ENCODE assay signal across 8 cellular contexts in the genomic region with DNA sequence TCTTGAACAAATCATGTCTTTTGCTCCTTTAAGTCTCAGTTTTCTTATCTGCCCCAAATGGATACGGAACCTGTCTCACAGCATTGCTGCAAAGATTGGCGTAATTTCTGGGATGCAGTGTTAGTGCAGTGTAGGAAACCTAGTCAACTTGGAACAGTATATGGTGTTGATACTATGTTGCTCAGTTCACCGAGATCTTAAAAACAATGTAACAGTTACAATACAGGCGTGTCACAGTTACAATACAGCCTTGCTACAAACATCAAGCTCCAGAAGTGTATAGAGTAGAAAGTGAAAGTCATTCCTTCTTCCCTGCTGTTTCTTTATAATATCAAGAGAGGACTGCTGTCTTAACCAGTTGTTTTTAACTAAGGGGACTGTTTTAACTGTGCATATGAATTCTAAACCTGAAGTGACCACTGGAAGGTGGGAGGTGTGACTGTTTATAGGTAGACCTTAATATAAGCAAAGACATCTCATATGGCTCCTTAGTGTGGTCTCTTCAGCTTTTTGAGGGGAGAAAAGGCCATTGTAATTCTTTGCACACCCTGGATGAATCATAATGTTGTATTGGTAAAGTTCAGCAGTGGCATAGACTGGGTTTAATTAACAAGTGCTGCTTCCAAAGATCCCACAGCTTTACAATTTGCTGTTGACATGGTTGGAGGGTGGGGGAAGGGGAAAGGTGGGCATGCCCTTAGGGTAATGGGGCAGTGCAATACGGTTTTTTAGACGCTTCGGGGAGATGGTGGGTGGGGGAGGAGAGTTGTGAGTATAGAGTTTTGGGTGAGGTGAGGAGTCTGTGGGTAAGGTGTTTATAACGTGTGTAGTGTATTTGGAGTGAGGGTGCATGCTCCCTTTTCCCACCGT. TPM values are rescaled to one million over a fixed set of nuclear protein-coding genes. Genes with fewer than 3 reads are reported as not detected.
DNase-seq lines count a peak whose midpoint lies in the region; ATAC-seq and TF ChIP-seq lines count a peak whose summit lies in the region.

No MANE protein-coding gene starts in this region.

- H3K27me3 ChIP-seq in brain microvascular endothelial cell (replicated peaks) (no peaks in the 10 kb centered on the region), upper lobe of right lung (no peaks in the 10 kb centered on the region)

- no peaks in the 10 kb centered on the region for H3K9me3 Mint-ChIP-seq in activated naive CD4-positive, alpha-beta T cell treated with anti-CD3 and anti-CD28 coated beads for 36 hours

- TF ChIP-seq CTCF in brain microvascular endothelial cell (IDR thresholded peaks at IDR 0.05; ENCODE audit: low read depth, low read length, missing control alignments) (no peak), mucosa of descending colon (IDR thresholded peaks at IDR 0.05) (no peak), upper lobe of right lung (IDR thresholded peaks at IDR 0.05) (no peak)

- intact Hi-C loops in activated naive CD4-positive, alpha-beta T cell treated with anti-CD3 and anti-CD28 coated beads for 36 hours (cut with micrococcal nuclease): loop anchor here (1.0 to 5.0 kb wide), 2 partner anchors 9 to 35 kb away; no protein-coding TSS in a partner anchor
- intact Hi-C loops in mucosa of descending colon (cut with DNase I, micrococcal nuclease): no loop called here
- intact Hi-C loops in upper lobe of right lung (cut with DNase I): no loop called here

- ATAC-seq in mucosa of descending colon (peak; percentile 69), upper lobe of right lung (peak; percentile 14), HG02642 (IDR thresholded peaks at IDR 0.05; ENCODE audit: poor library complexity, unreplicated experiment) (no peak), GM18519 (IDR thresholded peaks at IDR 0.05; ENCODE audit: low FRiP score, unreplicated experiment) (no peak)

- H3K27ac ChIP-seq in brain microvascular endothelial cell: peak overlapping the region; percentile 58
- peak overlapping the region; percentile 63 for H3K27ac ChIP-seq in upper lobe of right lung

- DNase-seq in activated naive CD4-positive, alpha-beta T cell treated with anti-CD3 and anti-CD28 coated beads for 36 hours: no peak
- no peak for DNase-seq in activated naive CD4-positive, alpha-beta T cell (lab: John Stamatoyannopoulos, UW)
- DNase-seq in brain microvascular endothelial cell (no peak), mucosa of descending colon (no peak), upper lobe of right lung (no peak), DMS53 treated with DMSO at 0.1 percent for 48 hours (lab: John Stamatoyannopoulos, UW; ENCODE audit: unreplicated experiment) (no peak)

- H3K36me3 ChIP-seq in brain microvascular endothelial cell (replicated peaks) (no peaks in the 10 kb centered on the region), mucosa of descending colon (ENCODE audit: low read depth) (no peaks in the 10 kb centered on the region), upper lobe of right lung (no peaks in the 10 kb centered on the region)

- H3K36me3 Mint-ChIP-seq in activated naive CD4-positive, alpha-beta T cell treated with anti-CD3 and anti-CD28 coated beads for 36 hours (ENCODE audit: low read depth): peaks cover 5% of the 10 kb centered on the region

- peaks cover 60% of the 10 kb centered on the region for H3K4me1 ChIP-seq in mucosa of descending colon (ENCODE audit: low read depth)
- H3K4me1 ChIP-seq in upper lobe of right lung: peaks cover 93% of the 10 kb centered on the region

- in situ Hi-C loops in brain microvascular endothelial cell (cut with HindIII; ENCODE audit: low pct_ligation_motif_present, low sequenced_read_pairs): no loop called here

- H3K27me3 Mint-ChIP-seq in activated naive CD4-positive, alpha-beta T cell treated with anti-CD3 and anti-CD28 coated beads for 36 hours (ENCODE audit: low read depth): no peaks in the 10 kb centered on the region

- H3K4me3 ChIP-seq in brain microvascular endothelial cell (ENCODE audit: low read depth, low read length) (no peak overlapping the region), mucosa of descending colon (no peak overlapping the region), upper lobe of right lung (peak overlapping the region; percentile 6)

- H3K4me1 Mint-ChIP-seq in activated naive CD4-positive, alpha-beta T cell treated with anti-CD3 and anti-CD28 coated beads for 36 hours (ENCODE audit: low read depth): peaks cover 90% of the 10 kb centered on the region

- CTCF ChIA-PET in activated naive CD4-positive, alpha-beta T cell treated with anti-CD3 and anti-CD28 coated beads for 36 hours (lab: Charles Lee): interaction anchor here (0.7 to 1.9 kb wide), 6 partner anchors 9 to 94 kb away, joined by 3 to 6 read pairs (median 4); no protein-coding TSS in a partner anchor

- H3K4me3 Mint-ChIP-seq in activated naive CD4-positive, alpha-beta T cell treated with anti-CD3 and anti-CD28 coated beads for 36 hours: peak overlapping the region; percentile 56

- no peaks in the 10 kb centered on the region for H3K9me3 ChIP-seq in mucosa of descending colon
- no peaks in the 10 kb centered on the region for H3K9me3 ChIP-seq in upper lobe of right lung

- peak overlapping the region; percentile 75 for H3K27ac Mint-ChIP-seq in activated naive CD4-positive, alpha-beta T cell treated with anti-CD3 and anti-CD28 coated beads for 36 hours

RNA-seq across cellular contexts. Expression of a gene that starts 12.9 kb away (rescaled TPM):
- 100 to 1,000 TPM; 157 to 171 TPM for total RNA-seq in activated naive CD4-positive, alpha-beta T cell treated with anti-CD3 and anti-CD28 coated beads for 36 hours
- 100 to 1,000 TPM; 105 to 175 (median 113) TPM for total RNA-seq in mucosa of descending colon
- total RNA-seq in upper lobe of right lung: 190 TPM

Comparison
In these comparisons a context has a peak if more than half of its experiments do, and no peak if none do; other contexts are left out.
1. ATAC-seq: peak in mucosa of descending colon (single experiment) and upper lobe of right lung (single experiment); none in HG02642 (single experiment) and GM18519 (single experiment).